ENCODE assay signal across 8 cellular contexts in the genomic region with DNA sequence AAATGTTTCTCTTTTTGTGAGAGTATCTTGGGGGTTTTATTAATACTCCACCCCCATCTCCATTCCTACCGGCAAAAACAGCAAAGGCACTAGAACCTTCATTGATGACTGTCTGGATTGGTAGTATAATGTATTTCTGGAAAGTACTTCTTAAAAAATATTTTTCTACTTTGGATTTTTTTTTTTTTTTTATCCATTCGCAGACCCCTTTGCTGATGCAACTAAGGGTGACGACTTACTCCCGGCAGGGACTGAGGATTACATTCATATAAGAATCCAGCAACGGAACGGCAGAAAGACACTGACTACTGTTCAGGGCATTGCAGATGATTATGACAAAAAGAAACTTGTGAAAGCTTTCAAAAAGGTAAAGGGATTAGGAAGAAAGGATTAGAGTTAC. TPM values are rescaled to one million over a fixed set of nuclear protein-coding genes. Genes with fewer than 3 reads are reported as not detected.
DNase-seq lines count a peak whose midpoint lies in the region; ATAC-seq, FAIRE-seq and TF ChIP-seq lines count a peak whose summit lies in the region.

No MANE protein-coding gene starts in this region.

- no peaks in the 10 kb centered on the region for H3K27me3 ChIP-seq in SJCRH30
- no peaks in the 10 kb centered on the region for H3K27me3 ChIP-seq in esophagus muscularis mucosa
- no peaks in the 10 kb centered on the region for H3K27me3 ChIP-seq in pancreas

- H3K9me3 ChIP-seq in SJCRH30 (replicated peaks) (no peaks in the 10 kb centered on the region), esophagus muscularis mucosa (no peaks in the 10 kb centered on the region), pancreas (no peaks in the 10 kb centered on the region)

- no peak for ATAC-seq in pancreas
- ATAC-seq in GM19035 (IDR thresholded peaks at IDR 0.05; ENCODE audit: unreplicated experiment) = no peak
- ATAC-seq in sciatic nerve = no peak

- H3K4me1 ChIP-seq in SJCRH30 = no peaks in the 10 kb centered on the region
- H3K4me1 ChIP-seq in esophagus muscularis mucosa = peaks cover 42 to 52% (median 47%) of the 10 kb centered on the region in 4 donors
- peaks cover 10 to 19% (median 13%) of the 10 kb centered on the region in 3 donors for H3K4me1 ChIP-seq in pancreas

- H3K4me3 ChIP-seq in GM12865 (ENCODE audit: low read depth, low read length) (peak overlapping the region; percentile 96), SJCRH30 (peak overlapping the region; percentile 95), esophagus muscularis mucosa (peak overlapping the region; percentile 86 to 98 (median 92)), pancreas (peak overlapping the region; percentile 73 to 98 (median 90))

- TF ChIP-seq POLR2A in esophagus muscularis mucosa (IDR thresholded peaks at IDR 0.05; ENCODE audit: low read depth) = no peak

- peak overlapping the region; percentile 94 for H3K27ac ChIP-seq in SJCRH30
- H3K27ac ChIP-seq in esophagus muscularis mucosa (replicated peaks in 1 of 4) = peak overlapping the region; percentile 92 to 98 (median 98)
- peak overlapping the region in 1 of 4 donors; percentile 95 for H3K27ac ChIP-seq in pancreas

- WGBS in esophagus muscularis mucosa = 2% methylated on average over 6 of the region's 6 CpGs
- WGBS in pancreas, 2 donors = 7 to 8% methylated on average over 6 of the region's 6 CpGs

- TF ChIP-seq CTCF in GM12865 (IDR thresholded peaks at IDR 0.05; ENCODE audit: insufficient read depth, low read depth, low read length, missing control alignments) = no peak
- no peak for TF ChIP-seq CTCF in esophagus muscularis mucosa (IDR thresholded peaks at IDR 0.05)
- no peak for TF ChIP-seq CTCF in pancreas (IDR thresholded peaks at IDR 0.05)

- intact Hi-C loops in esophagus muscularis mucosa (cut with DNase I) (loop anchor here (10.0 kb wide), 1 partner anchor 884 kb away; a partner anchor contains a TSS), pancreas (cut with DNase I) (loop anchor here in 1 of 3 donors (10.0 kb wide), 1 partner anchor 126 kb away; no protein-coding TSS in a partner anchor), sciatic nerve (cut with DNase I) (loop anchor here (10.0 kb wide), 1 partner anchor 896 kb away; no protein-coding TSS in a partner anchor)

- H3K36me3 ChIP-seq in SJCRH30 (peaks cover 30% of the 10 kb centered on the region), esophagus muscularis mucosa (peaks cover 12 to 44% (median 36%) of the 10 kb centered on the region in 4 donors), pancreas (peaks cover 0 to 16% (median 0%) of the 10 kb centered on the region in 3 donors)

- DNase-seq in GM12865 (ENCODE audit: low read depth) = no peak
- peak in 1 of 2 experiments; percentile 10 for DNase-seq in SJCRH30
- DNase-seq in esophagus muscularis mucosa (ENCODE audit: extremely low spot score) = no peak
- DNase-seq in pancreas = no peak
- no peak for DNase-seq in kidney tubule cell (ENCODE audit: low spot score)
- no peak for DNase-seq in sciatic nerve (ENCODE audit: low spot score)
- DNase-seq in NCI-H526 treated with DMSO at 0.1 percent for 48 hours (lab: John Stamatoyannopoulos, UW) = no peak

- no peak for FAIRE-seq in pancreas (lab: Jason Lieb, UNC)

- TF ChIP-seq EP300 in esophagus muscularis mucosa (IDR thresholded peaks at IDR 0.05) = no peak

RNA-seq across cellular contexts. Expression of a gene that starts 1.2 kb away (rescaled TPM):
- total RNA-seq in SJCRH30 (2014; rRNA removed; shearing (Covaris generic)) = 21.7 and 22.3 TPM in 2 replicates
- total RNA-seq in esophagus muscularis mucosa (10 to 100 TPM; 26.5 to 32.5 (median 30.7) TPM), pancreas (10 to 100 TPM; 18.2 to 26.1 (median 20.5) TPM), sciatic nerve (63.7 TPM)
- 10 to 100 TPM; 19.4 to 64.3 TPM for polyA plus RNA-seq in pancreas
